Comparison of ENCODE assay signal across 1 cellular context in the genomic region with DNA sequence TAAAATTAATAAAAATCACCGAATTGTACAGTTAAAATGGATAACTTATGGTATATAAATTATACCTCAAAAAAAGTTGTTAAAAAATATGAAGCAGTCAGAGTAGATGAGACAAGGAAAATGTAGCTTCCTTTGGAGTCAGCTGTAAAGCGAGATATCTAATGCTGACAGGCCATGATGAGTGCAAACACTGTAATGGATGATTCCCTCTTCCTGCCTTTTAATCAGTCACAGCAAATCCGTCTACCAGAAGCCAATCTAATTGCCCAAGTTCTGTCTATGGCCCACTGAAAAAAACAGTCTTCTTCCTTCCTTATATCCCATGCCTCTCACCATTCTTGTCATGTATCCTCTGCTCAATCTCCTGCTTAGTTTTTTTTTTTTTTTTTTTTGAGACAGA.
TF ChIP-seq lines count a peak whose summit lies in the region.

No MANE protein-coding gene starts in this region.

TF ChIP-seq in K562, 482 proteins besides CTCF, POLR2A, EP300 and RAD21 (continued from another document and continues in another):
- TF ChIP-seq, protein P1, sequence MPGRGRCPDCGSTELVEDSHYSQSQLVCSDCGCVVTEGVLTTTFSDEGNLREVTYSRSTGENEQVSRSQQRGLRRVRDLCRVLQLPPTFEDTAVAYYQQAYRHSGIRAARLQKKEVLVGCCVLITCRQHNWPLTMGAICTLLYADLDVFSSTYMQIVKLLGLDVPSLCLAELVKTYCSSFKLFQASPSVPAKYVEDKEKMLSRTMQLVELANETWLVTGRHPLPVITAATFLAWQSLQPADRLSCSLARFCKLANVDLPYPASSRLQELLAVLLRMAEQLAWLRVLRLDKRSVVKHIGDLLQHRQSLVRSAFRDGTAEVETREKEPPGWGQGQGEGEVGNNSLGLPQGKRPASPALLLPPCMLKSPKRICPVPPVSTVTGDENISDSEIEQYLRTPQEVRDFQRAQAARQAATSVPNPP (IDR thresholded peaks at IDR 0.05; ENCODE audit: borderline replicate concordance, insufficient read depth, insufficient read length), result no peak
- TF ChIP-seq, protein P2, sequence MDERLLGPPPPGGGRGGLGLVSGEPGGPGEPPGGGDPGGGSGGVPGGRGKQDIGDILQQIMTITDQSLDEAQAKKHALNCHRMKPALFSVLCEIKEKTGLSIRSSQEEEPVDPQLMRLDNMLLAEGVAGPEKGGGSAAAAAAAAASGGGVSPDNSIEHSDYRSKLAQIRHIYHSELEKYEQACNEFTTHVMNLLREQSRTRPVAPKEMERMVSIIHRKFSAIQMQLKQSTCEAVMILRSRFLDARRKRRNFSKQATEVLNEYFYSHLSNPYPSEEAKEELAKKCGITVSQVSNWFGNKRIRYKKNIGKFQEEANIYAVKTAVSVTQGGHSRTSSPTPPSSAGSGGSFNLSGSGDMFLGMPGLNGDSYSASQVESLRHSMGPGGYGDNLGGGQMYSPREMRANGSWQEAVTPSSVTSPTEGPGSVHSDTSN (CRISPR knock-in tag; IDR thresholded peaks at IDR 0.05; ENCODE audit: low read depth), result no peak
- TF ChIP-seq, protein P2 (tag; conservative IDR thresholded peaks at IDR 0.05; ENCODE audit: low read depth), result peak; percentile 83
- TF ChIP-seq, protein P3, sequence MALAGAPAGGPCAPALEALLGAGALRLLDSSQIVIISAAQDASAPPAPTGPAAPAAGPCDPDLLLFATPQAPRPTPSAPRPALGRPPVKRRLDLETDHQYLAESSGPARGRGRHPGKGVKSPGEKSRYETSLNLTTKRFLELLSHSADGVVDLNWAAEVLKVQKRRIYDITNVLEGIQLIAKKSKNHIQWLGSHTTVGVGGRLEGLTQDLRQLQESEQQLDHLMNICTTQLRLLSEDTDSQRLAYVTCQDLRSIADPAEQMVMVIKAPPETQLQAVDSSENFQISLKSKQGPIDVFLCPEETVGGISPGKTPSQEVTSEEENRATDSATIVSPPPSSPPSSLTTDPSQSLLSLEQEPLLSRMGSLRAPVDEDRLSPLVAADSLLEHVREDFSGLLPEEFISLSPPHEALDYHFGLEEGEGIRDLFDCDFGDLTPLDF (CRISPR knock-in tag; IDR thresholded peaks at IDR 0.05), result no peak
- peak; percentile 71; the same call in 1 of the 2 replicates for TF ChIP-seq HDGF (IDR thresholded peaks at IDR 0.05)
- TF ChIP-seq, protein P4, sequence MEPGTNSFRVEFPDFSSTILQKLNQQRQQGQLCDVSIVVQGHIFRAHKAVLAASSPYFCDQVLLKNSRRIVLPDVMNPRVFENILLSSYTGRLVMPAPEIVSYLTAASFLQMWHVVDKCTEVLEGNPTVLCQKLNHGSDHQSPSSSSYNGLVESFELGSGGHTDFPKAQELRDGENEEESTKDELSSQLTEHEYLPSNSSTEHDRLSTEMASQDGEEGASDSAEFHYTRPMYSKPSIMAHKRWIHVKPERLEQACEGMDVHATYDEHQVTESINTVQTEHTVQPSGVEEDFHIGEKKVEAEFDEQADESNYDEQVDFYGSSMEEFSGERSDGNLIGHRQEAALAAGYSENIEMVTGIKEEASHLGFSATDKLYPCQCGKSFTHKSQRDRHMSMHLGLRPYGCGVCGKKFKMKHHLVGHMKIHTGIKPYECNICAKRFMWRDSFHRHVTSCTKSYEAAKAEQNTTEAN (CRISPR knock-in tag; IDR thresholded peaks at IDR 0.05), result no peak
- no peak for TF ChIP-seq GABPB1 (CRISPR knock-in tag; IDR thresholded peaks at IDR 0.05)
- TF ChIP-seq, protein P5, sequence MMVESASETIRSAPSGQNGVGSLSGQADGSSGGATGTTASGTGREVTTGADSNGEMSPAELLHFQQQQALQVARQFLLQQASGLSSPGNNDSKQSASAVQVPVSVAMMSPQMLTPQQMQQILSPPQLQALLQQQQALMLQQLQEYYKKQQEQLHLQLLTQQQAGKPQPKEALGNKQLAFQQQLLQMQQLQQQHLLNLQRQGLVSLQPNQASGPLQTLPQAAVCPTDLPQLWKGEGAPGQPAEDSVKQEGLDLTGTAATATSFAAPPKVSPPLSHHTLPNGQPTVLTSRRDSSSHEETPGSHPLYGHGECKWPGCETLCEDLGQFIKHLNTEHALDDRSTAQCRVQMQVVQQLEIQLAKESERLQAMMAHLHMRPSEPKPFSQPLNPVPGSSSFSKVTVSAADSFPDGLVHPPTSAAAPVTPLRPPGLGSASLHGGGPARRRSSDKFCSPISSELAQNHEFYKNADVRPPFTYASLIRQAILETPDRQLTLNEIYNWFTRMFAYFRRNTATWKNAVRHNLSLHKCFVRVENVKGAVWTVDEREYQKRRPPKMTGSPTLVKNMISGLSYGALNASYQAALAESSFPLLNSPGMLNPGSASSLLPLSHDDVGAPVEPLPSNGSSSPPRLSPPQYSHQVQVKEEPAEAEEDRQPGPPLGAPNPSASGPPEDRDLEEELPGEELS (CRISPR knock-in tag; IDR thresholded peaks at IDR 0.05; ENCODE audit: borderline replicate concordance), result no peak
- peak; percentile 36; the same call in 1 of the 2 replicates for TF ChIP-seq NCOR1 (IDR thresholded peaks at IDR 0.05)
- TF ChIP-seq CBX2 (IDR thresholded peaks at IDR 0.05; ENCODE audit: insufficient read depth, low read length, poor library complexity, severe bottlenecking), result no peak
- TF ChIP-seq CBFA2T2 (conservative IDR thresholded peaks at IDR 0.05), result peak; percentile 52
- TF ChIP-seq ZNF239 (CRISPR knock-in tag; IDR thresholded peaks at IDR 0.05), result no peak
- no peak for TF ChIP-seq TGIF2 (CRISPR knock-in tag; IDR thresholded peaks at IDR 0.05)
- TF ChIP-seq, protein P6, sequence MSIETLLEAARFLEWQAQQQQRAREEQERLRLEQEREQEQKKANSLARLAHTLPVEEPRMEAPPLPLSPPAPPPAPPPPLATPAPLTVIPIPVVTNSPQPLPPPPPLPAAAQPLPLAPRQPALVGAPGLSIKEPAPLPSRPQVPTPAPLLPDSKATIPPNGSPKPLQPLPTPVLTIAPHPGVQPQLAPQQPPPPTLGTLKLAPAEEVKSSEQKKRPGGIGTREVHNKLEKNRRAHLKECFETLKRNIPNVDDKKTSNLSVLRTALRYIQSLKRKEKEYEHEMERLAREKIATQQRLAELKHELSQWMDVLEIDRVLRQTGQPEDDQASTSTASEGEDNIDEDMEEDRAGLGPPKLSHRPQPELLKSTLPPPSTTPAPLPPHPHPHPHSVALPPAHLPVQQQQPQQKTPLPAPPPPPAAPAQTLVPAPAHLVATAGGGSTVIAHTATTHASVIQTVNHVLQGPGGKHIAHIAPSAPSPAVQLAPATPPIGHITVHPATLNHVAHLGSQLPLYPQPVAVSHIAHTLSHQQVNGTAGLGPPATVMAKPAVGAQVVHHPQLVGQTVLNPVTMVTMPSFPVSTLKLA (conservative IDR thresholded peaks at IDR 0.05), result 0 out of 4 replicates have a peak, but pooled peaks of 1 of the 2 experiments have one; percentile 29
- TF ChIP-seq POLR2AphosphoS5 (IDR thresholded peaks at IDR 0.05; ENCODE audit: control insufficient read depth, insufficient read depth, low read depth, low read length), result peak; percentile 30; the same call in 1 of the 2 replicates
- TF ChIP-seq EP400 (IDR thresholded peaks at IDR 0.05), result no peak
- TF ChIP-seq CBFA2T3 (IDR thresholded peaks at IDR 0.05), result peak; percentile 73
- TF ChIP-seq TCF3 (CRISPR knock-in tag; IDR thresholded peaks at IDR 0.05), result peak; percentile 65
- TF ChIP-seq MECOM (CRISPR knock-in tag; IDR thresholded peaks at IDR 0.05), result peak; percentile 78; the same call in 1 of the 2 replicates
- no peak for TF ChIP-seq CCAR2 (IDR thresholded peaks at IDR 0.05; ENCODE audit: low read depth, low read length)
- TF ChIP-seq OTX1 (CRISPR knock-in tag; IDR thresholded peaks at IDR 0.05), result no peak
- TF ChIP-seq, protein P7, sequence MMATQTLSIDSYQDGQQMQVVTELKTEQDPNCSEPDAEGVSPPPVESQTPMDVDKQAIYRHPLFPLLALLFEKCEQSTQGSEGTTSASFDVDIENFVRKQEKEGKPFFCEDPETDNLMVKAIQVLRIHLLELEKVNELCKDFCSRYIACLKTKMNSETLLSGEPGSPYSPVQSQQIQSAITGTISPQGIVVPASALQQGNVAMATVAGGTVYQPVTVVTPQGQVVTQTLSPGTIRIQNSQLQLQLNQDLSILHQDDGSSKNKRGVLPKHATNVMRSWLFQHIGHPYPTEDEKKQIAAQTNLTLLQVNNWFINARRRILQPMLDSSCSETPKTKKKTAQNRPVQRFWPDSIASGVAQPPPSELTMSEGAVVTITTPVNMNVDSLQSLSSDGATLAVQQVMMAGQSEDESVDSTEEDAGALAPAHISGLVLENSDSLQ (IDR thresholded peaks at IDR 0.05), result peak; percentile 86
- TF ChIP-seq MEIS2 (IDR thresholded peaks at IDR 0.05; ENCODE audit: partially characterized antibody), result peak; percentile 85
- TF ChIP-seq DIDO1 (tag; IDR thresholded peaks at IDR 0.05; ENCODE audit: low read depth), result no peak
- TF ChIP-seq ZNF134 (CRISPR knock-in tag; conservative IDR thresholded peaks at IDR 0.05), result no peak
- TF ChIP-seq, protein P8, sequence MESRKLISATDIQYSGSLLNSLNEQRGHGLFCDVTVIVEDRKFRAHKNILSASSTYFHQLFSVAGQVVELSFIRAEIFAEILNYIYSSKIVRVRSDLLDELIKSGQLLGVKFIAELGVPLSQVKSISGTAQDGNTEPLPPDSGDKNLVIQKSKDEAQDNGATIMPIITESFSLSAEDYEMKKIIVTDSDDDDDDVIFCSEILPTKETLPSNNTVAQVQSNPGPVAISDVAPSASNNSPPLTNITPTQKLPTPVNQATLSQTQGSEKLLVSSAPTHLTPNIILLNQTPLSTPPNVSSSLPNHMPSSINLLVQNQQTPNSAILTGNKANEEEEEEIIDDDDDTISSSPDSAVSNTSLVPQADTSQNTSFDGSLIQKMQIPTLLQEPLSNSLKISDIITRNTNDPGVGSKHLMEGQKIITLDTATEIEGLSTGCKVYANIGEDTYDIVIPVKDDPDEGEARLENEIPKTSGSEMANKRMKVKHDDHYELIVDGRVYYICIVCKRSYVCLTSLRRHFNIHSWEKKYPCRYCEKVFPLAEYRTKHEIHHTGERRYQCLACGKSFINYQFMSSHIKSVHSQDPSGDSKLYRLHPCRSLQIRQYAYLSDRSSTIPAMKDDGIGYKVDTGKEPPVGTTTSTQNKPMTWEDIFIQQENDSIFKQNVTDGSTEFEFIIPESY (CRISPR knock-in tag; IDR thresholded peaks at IDR 0.05), result no peak
- TF ChIP-seq FUS (optimal IDR thresholded peaks at IDR 0.05; ENCODE audit: low read depth, low read length), result no peak
- TF ChIP-seq, protein P9, sequence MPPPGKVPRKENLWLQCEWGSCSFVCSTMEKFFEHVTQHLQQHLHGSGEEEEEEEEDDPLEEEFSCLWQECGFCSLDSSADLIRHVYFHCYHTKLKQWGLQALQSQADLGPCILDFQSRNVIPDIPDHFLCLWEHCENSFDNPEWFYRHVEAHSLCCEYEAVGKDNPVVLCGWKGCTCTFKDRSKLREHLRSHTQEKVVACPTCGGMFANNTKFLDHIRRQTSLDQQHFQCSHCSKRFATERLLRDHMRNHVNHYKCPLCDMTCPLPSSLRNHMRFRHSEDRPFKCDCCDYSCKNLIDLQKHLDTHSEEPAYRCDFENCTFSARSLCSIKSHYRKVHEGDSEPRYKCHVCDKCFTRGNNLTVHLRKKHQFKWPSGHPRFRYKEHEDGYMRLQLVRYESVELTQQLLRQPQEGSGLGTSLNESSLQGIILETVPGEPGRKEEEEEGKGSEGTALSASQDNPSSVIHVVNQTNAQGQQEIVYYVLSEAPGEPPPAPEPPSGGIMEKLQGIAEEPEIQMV (tag; conservative IDR thresholded peaks at IDR 0.05; ENCODE audit: low read depth), result no peak
- peak; percentile 19; the same call in 1 of the 2 replicates for TF ChIP-seq SMARCE1 (IDR thresholded peaks at IDR 0.05)
- TF ChIP-seq PHF8 (IDR thresholded peaks at IDR 0.05; ENCODE audit: borderline replicate concordance, low read length), result no peak
- no peak for TF ChIP-seq IRF2 (CRISPR knock-in tag; IDR thresholded peaks at IDR 0.05)
- peak; percentile 42; the same call in 1 of the 2 replicates for TF ChIP-seq TAL1 (IDR thresholded peaks at IDR 0.05)
- TF ChIP-seq PHF20 (IDR thresholded peaks at IDR 0.05; ENCODE audit: partially characterized antibody), result no peak
- no peak for TF ChIP-seq ZNF408 (CRISPR knock-in tag; IDR thresholded peaks at IDR 0.05; ENCODE audit: low read depth)
- TF ChIP-seq DPF2 (IDR thresholded peaks at IDR 0.05), result peak; percentile 71
- no peak for TF ChIP-seq SMAD1 (IDR thresholded peaks at IDR 0.05; ENCODE audit: low read depth, low read length, partially characterized antibody)
- peak; percentile 38; the same call in 1 of the 2 replicates for TF ChIP-seq TEAD4 (IDR thresholded peaks at IDR 0.05; ENCODE audit: low read length)
- no peak for TF ChIP-seq TEAD4 (CRISPR knock-in tag; IDR thresholded peaks at IDR 0.05; ENCODE audit: borderline replicate concordance)
- TF ChIP-seq ARID1B (IDR thresholded peaks at IDR 0.05), result peak; percentile 77
- TF ChIP-seq SMAD4 (CRISPR knock-in tag; conservative IDR thresholded peaks at IDR 0.05), result peak; percentile 39; the same call in 1 of the 2 replicates
